ENCODE assay signal across 8 cellular contexts in the genomic region with DNA sequence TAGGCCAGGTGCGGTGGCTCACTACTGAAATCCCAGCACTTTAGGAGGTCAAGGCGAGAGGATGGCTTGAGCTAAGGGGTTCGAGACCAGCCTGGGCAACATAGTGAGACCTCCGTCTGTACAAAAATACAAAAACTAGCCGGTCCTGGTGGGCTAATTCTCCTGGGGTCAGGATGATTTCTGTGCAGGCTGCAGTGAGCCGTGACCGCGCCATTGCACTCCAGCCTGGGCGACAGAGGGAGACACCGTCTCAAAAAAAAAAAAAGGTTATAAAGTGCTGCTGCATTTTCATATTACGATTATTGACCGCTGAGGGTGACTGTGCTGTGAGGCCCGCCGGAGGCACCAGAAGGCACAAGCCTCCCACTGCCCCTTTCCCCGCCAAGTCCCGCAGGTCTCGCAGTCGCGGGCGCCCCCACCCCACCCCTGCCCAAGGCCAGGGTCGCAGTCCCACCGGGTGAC. TPM values are rescaled to one million over a fixed set of nuclear protein-coding genes. Genes with fewer than 3 reads are reported as not detected.
DNase-seq lines count a peak whose midpoint lies in the region; TF ChIP-seq lines count a peak whose summit lies in the region.

No MANE protein-coding gene starts in this region.

- H3K9ac ChIP-seq in NT2/D1 (ENCODE audit: insufficient read length, low read depth), result peak overlapping the region; percentile 42

- DNase-seq in NT2/D1 (ENCODE audit: low read depth, low spot score), result no peak
- no peak for DNase-seq in epithelial cell of prostate (ENCODE audit: low read depth, low spot score)
- no peak for DNase-seq in progenitor cell of endocrine pancreas (ENCODE audit: low spot score, unreplicated experiment)
- DNase-seq in foreskin melanocyte, result no peak
- no peak for DNase-seq in stimulated activated CD4-positive, alpha-beta T cell treated with anti-CD3 and anti-CD28 coated beads, Interleukin-2, amount 100 ng/mL, for 24 hours
- DNase-seq in stimulated activated CD4-positive, alpha-beta T cell treated with anti-CD3 and anti-CD28 coated beads, Interleukin-4, amount 100 ng/mL, for 24 hours, result no peak
- no peak for DNase-seq in germinal center (ENCODE audit: low spot score)

- no peaks in the 10 kb centered on the region for H3K9me3 Mint-ChIP-seq in progenitor cell of endocrine pancreas (ENCODE audit: low read depth)

- H3K9me3 ChIP-seq in NT2/D1 (ENCODE audit: insufficient read depth, low read length), result no peaks in the 10 kb centered on the region

- TF ChIP-seq CTCF in progenitor cell of endocrine pancreas (IDR thresholded peaks at IDR 0.05; ENCODE audit: unreplicated experiment), result peak; percentile 25

- no peak overlapping the region for H3K27ac Mint-ChIP-seq in progenitor cell of endocrine pancreas

- H3K4me3 Mint-ChIP-seq in progenitor cell of endocrine pancreas (ENCODE audit: low read depth), result peak overlapping the region; percentile 68

- peak overlapping the region; percentile 87 for H3K27ac ChIP-seq in epithelial cell of prostate

- peaks cover 29% of the 10 kb centered on the region for H3K4me1 Mint-ChIP-seq in progenitor cell of endocrine pancreas (ENCODE audit: low read depth)

- peaks cover 3% of the 10 kb centered on the region for H3K36me3 Mint-ChIP-seq in progenitor cell of endocrine pancreas (ENCODE audit: insufficient read depth)

- peaks cover 5% of the 10 kb centered on the region for H3K27me3 ChIP-seq in NT2/D1 (ENCODE audit: insufficient read depth, insufficient read length)

- peaks cover 10% of the 10 kb centered on the region for H3K4me1 ChIP-seq in NT2/D1 (ENCODE audit: insufficient read depth, insufficient read length)

- peaks cover 6% of the 10 kb centered on the region for H3K36me3 ChIP-seq in NT2/D1 (ENCODE audit: insufficient read depth, insufficient read length, low read length)

- H3K27me3 Mint-ChIP-seq in progenitor cell of endocrine pancreas, result peaks cover 4% of the 10 kb centered on the region

- H3K4me3 ChIP-seq in GM08714 (ENCODE audit: low read length), result peak overlapping the region; percentile 80; the same call in 1 of the 2 replicates
- H3K4me3 ChIP-seq in NT2/D1 (ENCODE audit: insufficient read length, low read depth), result peak overlapping the region; percentile 55

RNA-seq across cellular contexts. Expression of a gene that starts 0.5 kb away (rescaled TPM):
- total RNA-seq in progenitor cell of endocrine pancreas, result 7.9 and 9.6 TPM in 2 replicates

RNA-seq across cellular contexts. Expression of a gene that starts 50.3 kb away (rescaled TPM):
- total RNA-seq in progenitor cell of endocrine pancreas, result 35.2 and 37.6 TPM in 2 replicates

RNA-seq across cellular contexts. Expression of a gene that starts 58.7 kb away (rescaled TPM):
- 52.6 and 52.7 TPM in 2 replicates for total RNA-seq in progenitor cell of endocrine pancreas
